ENCODE assay signal across 8 cellular contexts in genomic region chr17:1865252-1866037, GRCh38. TPM values are rescaled to one million over a fixed set of nuclear protein-coding genes. Genes with fewer than 3 reads are reported as not detected.
DNase-seq lines count a peak whose midpoint lies in the region; ATAC-seq, FAIRE-seq and TF ChIP-seq lines count a peak whose summit lies in the region.

No MANE protein-coding gene starts in this region.

- H3K27ac Mint-ChIP-seq in Calu3 (ENCODE audit: unreplicated experiment) = no peak overlapping the region
- no peak overlapping the region for H3K27ac Mint-ChIP-seq in T-cell

- H3K27me3 Mint-ChIP-seq in Calu3 (ENCODE audit: unreplicated experiment) (no peaks in the 10 kb centered on the region), T-cell (no peaks in the 10 kb centered on the region)

- intact Hi-C loops in Calu3 (cut with micrococcal nuclease; ENCODE audit: unreplicated experiment) (no loop called here), breast epithelium (cut with DNase I; ENCODE audit: low total_unique reads) (no loop called here)

- no TSS peak for BruUV-seq in Calu3 (replicated peaks; lab: Mats Ljungman, UMichigan)

- H3K4me3 ChIP-seq in breast epithelium (no peak overlapping the region), lung (no peak overlapping the region), upper lobe of left lung (no peak overlapping the region)

- no peaks in the 10 kb centered on the region for H3K9me3 ChIP-seq in breast epithelium
- H3K9me3 ChIP-seq in lung (ENCODE audit: control insufficient read depth in 2 of 2, insufficient read depth in 1 of 2, low read length in 1 of 2) = no peaks in the 10 kb centered on the region
- H3K9me3 ChIP-seq in upper lobe of left lung = no peaks in the 10 kb centered on the region

- no peak for FAIRE-seq in HTR-8/SVneo (lab: Jason Lieb, UNC)

- no peaks in the 10 kb centered on the region for H3K4me1 Mint-ChIP-seq in Calu3 (ENCODE audit: low read depth, unreplicated experiment)
- peaks cover 13 to 26% (median 22%) of the 10 kb centered on the region in 3 donors for H3K4me1 Mint-ChIP-seq in T-cell

- H3K27ac ChIP-seq in breast epithelium (no peak overlapping the region), lung (ENCODE audit: low read depth in 1 of 2, low read length in 1 of 2) (no peak overlapping the region), upper lobe of left lung (no peak overlapping the region)

- DNase-seq in Calu3 (peak; percentile 62), HTR-8/SVneo (ENCODE audit: insufficient read length, low spot score) (peak; percentile 57), T-cell (peak in 32 of 34 experiments; percentile 12 to 64 (median 42)), breast epithelium (ENCODE audit: low spot score in 2 of 2) (no peak), lung (ENCODE audit: low spot score) (no peak), upper lobe of left lung (peak in 1 of 2 donors; percentile 46)

- no peak for TF ChIP-seq EP300 in upper lobe of left lung (IDR thresholded peaks at IDR 0.05)

- 68 to 76% methylated on average over 17 of the region's 17 CpGs for WGBS in lung, 2 donors
- 54 to 60% methylated on average over 15 to 17 of the region's 17 CpGs for WGBS in upper lobe of left lung, 2 donors

- no peak for TF ChIP-seq POLR2A in breast epithelium (IDR thresholded peaks at IDR 0.05)
- TF ChIP-seq POLR2A in upper lobe of left lung (IDR thresholded peaks at IDR 0.05) = no peak

- ATAC-seq in T-cell (replicated peaks in 1 of 4) (peak; percentile 43 to 65 (median 52)), lung (ENCODE audit: insufficient read depth, low FRiP score) (peak; percentile 47), upper lobe of left lung (ENCODE audit: low FRiP score in 2 of 2) (peak in 1 of 2 donors; percentile 57), GM18511 (IDR thresholded peaks at IDR 0.05; ENCODE audit: unreplicated experiment) (no peak), GM21717 (IDR thresholded peaks at IDR 0.05; ENCODE audit: unreplicated experiment) (no peak)

- TF ChIP-seq CTCF in Calu3 (IDR thresholded peaks at IDR 0.05; ENCODE audit: unreplicated experiment) (peak; percentile 34), breast epithelium (IDR thresholded peaks at IDR 0.05) (peak; percentile 12 to 40 (median 32)), lung (IDR thresholded peaks at IDR 0.05; ENCODE audit: control extremely low read depth, extremely low read depth) (peak; percentile 37), upper lobe of left lung (IDR thresholded peaks at IDR 0.05) (peak; percentile 31 to 57 (median 48))

- POLR2A ChIA-PET in T-cell (lab: Charles Lee) = no interaction called here

- CTCF ChIA-PET in Calu3 (lab: Charles Lee) = interaction anchor here (0.6 to 1.3 kb wide), 3 partner anchors 113 to 149 kb away, joined by 3 to 7 read pairs (median 4); no protein-coding TSS in a partner anchor
- CTCF ChIA-PET in T-cell (lab: Charles Lee) = interaction anchor here in 1 of 2 donors (0.5 to 1.1 kb wide), 3 partner anchors 149 to 949 kb away, joined by 3 to 4 read pairs (median 3); no protein-coding TSS in a partner anchor

- H3K4me3 Mint-ChIP-seq in Calu3 (ENCODE audit: low read depth, unreplicated experiment) (no peak overlapping the region), T-cell (no peak overlapping the region)

- H3K36me3 ChIP-seq in breast epithelium = no peaks in the 10 kb centered on the region
- peaks cover 0 to 8% of the 10 kb centered on the region in 2 donors for H3K36me3 ChIP-seq in lung (ENCODE audit: control insufficient read depth in 2 of 2, insufficient read depth in 2 of 2, low read length in 2 of 2)
- H3K36me3 ChIP-seq in upper lobe of left lung = peaks cover 0 to 19% (median 5%) of the 10 kb centered on the region in 4 donors

- H3K4me1 ChIP-seq in breast epithelium = no peaks in the 10 kb centered on the region
- H3K4me1 ChIP-seq in lung (ENCODE audit: control insufficient read depth in 2 of 2, insufficient read depth in 2 of 2, low read length in 2 of 2) = no peaks in the 10 kb centered on the region
- H3K4me1 ChIP-seq in upper lobe of left lung = no peaks in the 10 kb centered on the region

- no peaks in the 10 kb centered on the region for H3K27me3 ChIP-seq in breast epithelium
- no peaks in the 10 kb centered on the region for H3K27me3 ChIP-seq in lung (ENCODE audit: control insufficient read depth, insufficient read depth)
- no peaks in the 10 kb centered on the region for H3K27me3 ChIP-seq in upper lobe of left lung

- H3K9me3 Mint-ChIP-seq in Calu3 (ENCODE audit: low read depth, unreplicated experiment) (no peaks in the 10 kb centered on the region), T-cell (no peaks in the 10 kb centered on the region)

- H3K36me3 Mint-ChIP-seq in Calu3 (ENCODE audit: insufficient read depth, unreplicated experiment) (peaks cover 31% of the 10 kb centered on the region), T-cell (peaks cover 14% of the 10 kb centered on the region)

RNA-seq across cellular contexts. Expression of gene RPA1, which starts 35.6 kb away (rescaled TPM):
- total RNA-seq in Calu3 (2022) = 78.7 and 87.5 TPM in 2 replicates
- total RNA-seq in T-cell = 100 to 1,000 TPM in 3 of 5 donors, 10 to 100 TPM in 2; 78.9 to 124 (median 107) TPM
- 10 to 100 TPM; 34.7 to 40.6 (median 34.7) TPM for total RNA-seq in breast epithelium
- total RNA-seq in lung = 10 to 100 TPM; 44.1 to 82.6 TPM
- polyA plus RNA-seq in lung = 10 to 100 TPM; 10.7 to 23.0 TPM
- total RNA-seq in upper lobe of left lung = 10 to 100 TPM; 14.1 to 82.3 (median 24.8) TPM

RNA-seq across cellular contexts. Expression of gene SMYD4, which starts 35.7 kb away (rescaled TPM):
- total RNA-seq in Calu3 (2022) (18.6 and 20.7 TPM in 2 replicates), T-cell (10 to 100 TPM; 24.4 to 42.7 (median 38.5) TPM), breast epithelium (10 to 100 TPM; 16.0 to 20.3 (median 18.7) TPM), lung (10 to 100 TPM; 14.7 to 18.2 TPM), upper lobe of left lung (10 to 100 TPM in 5 of 6 donors, 1 to 10 TPM in 1; 9.1 to 28.3 (median 17.3) TPM)
- polyA plus RNA-seq in lung = 1 to 10 TPM; 7.5 to 7.7 TPM

Comparison
In these comparisons a context has a peak if more than half of its experiments do, and no peak if none do; other contexts are left out.
1. DNase-seq: peak in Calu3 (single experiment), HTR-8/SVneo (single experiment) and T-cell (32 of 34); none in breast epithelium (0 of 2) and lung (single experiment).
2. ATAC-seq: peak in T-cell (4 of 4) and lung (single experiment); none in GM18511 (single experiment) and GM21717 (single experiment).
3. Peak in every context shown above with its lines, with median percentiles within 50 percentile points of each other: CTCF ChIP-seq.